In the genomic region with DNA sequence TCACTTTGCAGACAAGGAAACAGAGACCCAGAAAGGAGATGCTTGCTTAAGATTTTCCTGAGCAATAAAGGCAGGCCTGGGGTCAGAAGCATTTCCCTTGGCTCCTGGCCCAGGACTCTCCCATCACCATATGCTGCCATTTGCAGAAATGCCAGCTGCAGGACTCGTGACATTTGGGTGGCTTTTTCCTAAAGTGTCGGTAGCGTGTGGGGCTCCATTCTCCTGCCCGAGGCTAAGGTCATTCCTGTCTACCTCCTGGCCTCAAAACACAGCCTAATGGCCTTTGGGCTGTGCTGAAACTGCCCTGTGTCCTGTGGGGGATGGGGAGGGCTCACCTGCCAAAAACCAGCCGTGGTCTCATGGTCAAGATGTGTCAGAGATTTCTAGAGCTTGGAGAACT, we compare ENCODE assay signal across 19 cellular contexts.
DNase-seq lines count a peak whose midpoint lies in the region; ATAC-seq lines count a peak whose summit lies in the region.
"Had no signal": no experiment of that assay in that cellular context is flagged by ENCODE, and none has a peak within 500 bp of the region (broad histone marks: within the 10 kb centered on the region; RNA-seq: fewer than 3 reads in every experiment).

No MANE protein-coding gene starts in this region.

- ATAC-seq in left lobe of liver (peak; percentile 30), HG03175 (IDR thresholded peaks at IDR 0.05; ENCODE audit: unreplicated experiment) (no peak), left cardiac atrium (no peak)
- ATAC-seq: A549, T-cell had no signal

- in situ Hi-C loops in G401 (cut with HindIII; ENCODE audit: low sequenced_read_pairs): loop anchor here (5.0 kb wide), 1 partner anchor 103 kb away; no protein-coding TSS in a partner anchor
- in situ Hi-C loops in KBM-7 (cut with MboI; ENCODE audit: low pct_unique_long_range_greater_than_20kb, low sequenced_read_pairs): no loop called here

- intact Hi-C loops in left cardiac atrium (cut with DNase I): no loop called here

- DNase-seq in DMS 273 (lab: John Stamatoyannopoulos, UW; ENCODE audit: unreplicated experiment) (peak; percentile 80), G401 (ENCODE audit: low spot score) (peak; percentile 40), NCI-H2171 treated with DMSO at 0.1 percent for 48 hours (lab: John Stamatoyannopoulos, UW) (peak; percentile 62), left lobe of liver (ENCODE audit: low spot score) (no peak), left cardiac atrium (no peak), KBM-7 (no peak)
- DNase-seq: BE2C, DMS79, GM23248, Karpas-422, NCI-H1417, NCI-H1930, NCI-H226, NCI-H510A treated with DMSO at 0.1 percent for 48 hours, SHP77 treated with DMSO at 0.1 percent for 48 hours, T-cell, T-helper 9 cell had no signal

Comparison
In these comparisons a context has a peak if more than half of its experiments do, and no peak if none do; other contexts are left out.
1. DNase-seq: peak in DMS 273 (single experiment), G401 (single experiment) and NCI-H2171 treated with DMSO at 0.1 percent for 48 hours (single experiment); none in left lobe of liver (single experiment), left cardiac atrium (single experiment) and KBM-7 (single experiment).